In genomic region chr16:16213863-16214293, GRCh38 we compare ENCODE assay signal across 10 cellular contexts. TPM values are rescaled to one million over a fixed set of nuclear protein-coding genes. Genes with fewer than 3 reads are reported as not detected.
DNase-seq lines count a peak whose midpoint lies in the region; ATAC-seq, FAIRE-seq and TF ChIP-seq lines count a peak whose summit lies in the region.
"Not testable (repeated sequence)": the region's sequence is repeated elsewhere in the genome, so short reads cannot be mapped to it uniquely, and the experiment has no call there.
"Had no signal": no experiment of that assay in that cellular context is flagged by ENCODE, and none has a peak within 500 bp of the region (broad histone marks: within the 10 kb centered on the region; RNA-seq: fewer than 3 reads in every experiment).

No MANE protein-coding gene starts in this region.

- not testable (repeated sequence) for TF ChIP-seq POLR2A in IMR-90 (IDR thresholded peaks at IDR 0.05; ENCODE audit: low read depth, low read length); thyroid gland (IDR thresholded peaks at IDR 0.05)

- H3K4ac ChIP-seq in IMR-90 (ENCODE audit: low read depth, low read length) = not testable (repeated sequence)

- not testable (repeated sequence) for H2AK5ac ChIP-seq in IMR-90 (ENCODE audit: low read depth, low read length)

- peak; percentile 88 for ATAC-seq in IMR-90 (ENCODE audit: low read depth)

- H2AFZ ChIP-seq in IMR-90 (replicated peaks; ENCODE audit: low read length, poor library complexity) = not testable (repeated sequence)

- CTCF ChIA-PET in IMR-90 (lab: Yijun Ruan, JAX) = not testable (repeated sequence)

- H2AK9ac ChIP-seq in IMR-90 (replicated peaks; ENCODE audit: low read depth, low read length, poor library complexity) = not testable (repeated sequence)

- not testable (repeated sequence) for H3K9ac ChIP-seq in IMR-90 (ENCODE audit: low read depth, low read length)

- not testable (repeated sequence) for H3K36me3 Mint-ChIP-seq in CD14-positive monocyte

- dilution Hi-C loops in IMR-90 (cut with HindIII; ENCODE audit: low sequenced_read_pairs, unreplicated experiment) = not testable (repeated sequence)

- not testable (repeated sequence) for H3K23ac ChIP-seq in IMR-90 (ENCODE audit: low read depth, low read length)

- H2BK15ac ChIP-seq in IMR-90 (ENCODE audit: low read depth, low read length) = not testable (repeated sequence)

- not testable (repeated sequence) for FAIRE-seq in bronchial epithelial cell (lab: Jason Lieb, UNC)

- not testable (repeated sequence) for H4K5ac ChIP-seq in IMR-90 (ENCODE audit: low read depth, low read length)

- in situ Hi-C loops in IMR-90 (cut with MboI; ENCODE audit: low sequenced_read_pairs) = not testable (repeated sequence)

- H3K4me1 Mint-ChIP-seq in CD14-positive monocyte = peaks cover 32% of the 10 kb centered on the region

- H3K56ac ChIP-seq in IMR-90 (ENCODE audit: extremely low read depth, insufficient read depth, low read length) = not testable (repeated sequence)

- H4K8ac ChIP-seq in IMR-90 (ENCODE audit: low read depth in 2 of 2, low read length in 2 of 2) = not testable (repeated sequence)

- DNase-seq in CD14-positive monocyte (ENCODE audit: low spot score); thyroid gland: not testable (repeated sequence)
- DNase-seq in IMR-90 (peak; percentile 56), NOMO-1 treated with DMSO at 0.1 percent for 48 hours (lab: John Stamatoyannopoulos, UW; ENCODE audit: unreplicated experiment) (peak; percentile 57), bronchial epithelial cell (ENCODE audit: low read depth) (peak; percentile 70), fibroblast of the aortic adventitia (ENCODE audit: low read depth) (peak; percentile 43), iris pigment epithelial cell (ENCODE audit: low read depth) (peak; percentile 57)

- H3K27me3 ChIP-seq in IMR-90 (ENCODE audit: control insufficient read depth, insufficient read depth, low read length); bronchial epithelial cell (ENCODE audit: control insufficient read depth, insufficient read depth, low read length); neutrophil; thyroid gland: not testable (repeated sequence)

- H3K9me3 Mint-ChIP-seq in CD14-positive monocyte = not testable (repeated sequence)

- not testable (repeated sequence) for H3K9me3 ChIP-seq in IMR-90 (ENCODE audit: control insufficient read depth, insufficient read depth, low read length); neutrophil; thyroid gland

- H3K27me3 Mint-ChIP-seq in CD14-positive monocyte (ENCODE audit: low read depth in 3 of 3) = not testable (repeated sequence)

- not testable (repeated sequence) for H2BK120ac ChIP-seq in IMR-90 (ENCODE audit: low read depth, low read length)

- not testable (repeated sequence) for H3K27ac ChIP-seq in IMR-90 (ENCODE audit: insufficient read depth, low read length)
- peak overlapping the region; percentile 81 for H3K27ac ChIP-seq in neutrophil
- H3K27ac ChIP-seq in thyroid gland = peak overlapping the region; percentile 70 to 81 (median 75)

- not testable (repeated sequence) for H4K91ac ChIP-seq in IMR-90 (ENCODE audit: insufficient read depth, low read depth, low read length)

- not testable (repeated sequence) for TF ChIP-seq CTCF in CD14-positive monocyte (IDR thresholded peaks at IDR 0.05); IMR-90 (conservative IDR thresholded peaks at IDR 0.05; ENCODE audit: low read depth, low read length); bronchial epithelial cell (IDR thresholded peaks at IDR 0.05; ENCODE audit: insufficient read depth, low read length, severe bottlenecking); fibroblast of the aortic adventitia (IDR thresholded peaks at IDR 0.05; ENCODE audit: insufficient read depth, low read length); neutrophil (IDR thresholded peaks at IDR 0.05); thyroid gland (IDR thresholded peaks at IDR 0.05)

- not testable (repeated sequence) for H3K4me1 ChIP-seq in IMR-90 (ENCODE audit: control insufficient read depth, insufficient read depth, low read length); thyroid gland
- H3K4me1 ChIP-seq in neutrophil (ENCODE audit: control insufficient read depth in 1 of 2, insufficient read depth in 1 of 2, low read depth in 1 of 2, low read length in 1 of 2) = peaks cover 45 to 51% of the 10 kb centered on the region in 2 experiments

- not testable (repeated sequence) for H3K36me3 ChIP-seq in IMR-90 (ENCODE audit: control insufficient read depth, insufficient read depth, low read length); bronchial epithelial cell (ENCODE audit: control insufficient read depth, insufficient read depth, low read length); neutrophil; thyroid gland

- not testable (repeated sequence) for H3K14ac ChIP-seq in IMR-90 (replicated peaks; ENCODE audit: low read depth, low read length)

- H2BK5ac ChIP-seq in IMR-90 (ENCODE audit: low read depth, low read length, poor library complexity, severe bottlenecking) = not testable (repeated sequence)

- no CpG with 5 or more reads among the region's 4 CpGs for WGBS in IMR-90 (ENCODE audit: extremely low coverage in 2 of 2, insufficient read length in 1 of 2), 2 experiments
- 20 to 53% methylated on average over 2 of the region's 4 CpGs for WGBS in thyroid gland, 2 donors

- not testable (repeated sequence) for H3K4me2 ChIP-seq in IMR-90 (ENCODE audit: low read depth, low read length)

- not testable (repeated sequence) for H3K18ac ChIP-seq in IMR-90 (ENCODE audit: low read depth, low read length)

- H3K4me3 ChIP-seq in IMR-90 (ENCODE audit: insufficient read depth, low read depth, low read length); bronchial epithelial cell (ENCODE audit: low read depth, low read length); fibroblast of the aortic adventitia (ENCODE audit: low read depth, low read length); neutrophil (ENCODE audit: low read depth in 1 of 2, low read length in 1 of 2); thyroid gland (replicated peaks in 1 of 3): not testable (repeated sequence)

- peak overlapping the region; percentile 20 to 57 for H3K4me3 Mint-ChIP-seq in CD14-positive monocyte

- POLR2A ChIA-PET in IMR-90 (lab: Charles Lee; ENCODE audit: unreplicated experiment) = not testable (repeated sequence)

- not testable (repeated sequence) for H3K79me1 ChIP-seq in IMR-90 (ENCODE audit: low read depth in 1 of 2, low read length in 2 of 2)

- H3K9me1 ChIP-seq in IMR-90 (ENCODE audit: insufficient read depth, low read length) = not testable (repeated sequence)

- intact Hi-C loops in CD14-positive monocyte (cut with micrococcal nuclease); IMR-90 (cut with micrococcal nuclease); thyroid gland (cut with DNase I): not testable (repeated sequence)

- H3K27ac Mint-ChIP-seq in CD14-positive monocyte = peak overlapping the region; percentile 91 to 98 (median 98)

- not testable (repeated sequence) for H4K20me1 ChIP-seq in IMR-90 (ENCODE audit: insufficient read depth, low read length)

- not testable (repeated sequence) for H2BK20ac ChIP-seq in IMR-90 (ENCODE audit: low read depth, low read length)

- not testable (repeated sequence) for BruUV-seq in IMR-90 (replicated peaks; lab: Mats Ljungman, UMichigan)

- not testable (repeated sequence) for TF ChIP-seq RAD21 in IMR-90 (IDR thresholded peaks at IDR 0.05; ENCODE audit: low read length)

TF ChIP-seq in IMR-90, 13 proteins besides CTCF, POLR2A, EP300 and RAD21:
- peak; percentile 33; the same call in 1 of the 2 replicates for TF ChIP-seq CEBPB (IDR thresholded peaks at IDR 0.05; ENCODE audit: low read depth, low read length)

RNA-seq across cellular contexts. Expression of gene ABCC6, which starts 9.4 kb away (rescaled TPM):
- polyA plus RNA-seq in CD14-positive monocyte (10 to 100 TPM in 1 of 2 donors, 1 to 10 TPM in 1; 6.1 to 14.7 TPM), IMR-90 (2012; rRNA removed) (1.3 and 1.5 TPM in 2 replicates)
- total RNA-seq in IMR-90 (2012; rRNA removed) (0.36 and 0.56 TPM in 2 replicates), bronchial epithelial cell (under 0.01 TPM in 1 of 2 replicates, not detected in the other), fibroblast of the aortic adventitia (ENCODE audit: low replicate concordance) (0.41 and 0.63 TPM in 2 replicates), thyroid gland (10 to 100 TPM in 3 of 4 donors, 1 to 10 TPM in 1; 4.8 to 17.7 (median 12.3) TPM)
- 0.29 and 1.1 TPM in 2 replicates for polyA plus RNA-seq in IMR-90 (2012; cell fraction: cytosol; rRNA removed)
- polyA plus RNA-seq in IMR-90 (2012; cell fraction: nucleus; rRNA removed; ENCODE audit: low replicate concordance) = 2.6 TPM in 2 replicates
- total RNA-seq: activated CD8-positive, alpha-beta memory T cell treated with anti-CD3 and anti-CD28 coated beads for 36 hours; activated T-cell treated with anti-CD3 and anti-CD28 coated beads, Interleukin-2, amount 50 U/mL, for 4 hours had no signal

RNA-seq across cellular contexts. Expression of gene NOMO3, which starts 18.4 kb away (rescaled TPM):
- polyA plus RNA-seq in CD14-positive monocyte (10 to 100 TPM in 1 of 2 donors, 1 to 10 TPM in 1; 7.1 to 39.0 TPM), IMR-90 (2012; rRNA removed) (47.3 and 55.5 TPM in 2 replicates)
- total RNA-seq in IMR-90 (2012; rRNA removed) (57.5 and 109 TPM in 2 replicates), bronchial epithelial cell (27.1 and 31.1 TPM in 2 replicates), fibroblast of the aortic adventitia (ENCODE audit: low replicate concordance) (35.7 and 68.1 TPM in 2 replicates), thyroid gland (10 to 100 TPM; 17.3 to 70.8 (median 33.9) TPM)
- 15.3 and 17.7 TPM in 2 replicates for polyA plus RNA-seq in IMR-90 (2012; cell fraction: cytosol; rRNA removed)
- polyA plus RNA-seq in IMR-90 (2012; cell fraction: nucleus; rRNA removed; ENCODE audit: low replicate concordance) = 57.4 and 114 TPM in 2 replicates
